ENCODE assay signal across 7 cellular contexts in genomic region chr5:81750308-81751008, GRCh38. TPM values are rescaled to one million over a fixed set of nuclear protein-coding genes. Genes with fewer than 3 reads are reported as not detected.
DNase-seq lines count a peak whose midpoint lies in the region; ATAC-seq and TF ChIP-seq lines count a peak whose summit lies in the region.

No MANE protein-coding gene starts in this region.

- ATAC-seq in GM18868 (IDR thresholded peaks at IDR 0.05; ENCODE audit: unreplicated experiment) (peak; percentile 8), HG03064 (IDR thresholded peaks at IDR 0.05; ENCODE audit: low read depth, unreplicated experiment) (peak; percentile 20), HG03175 (IDR thresholded peaks at IDR 0.05; ENCODE audit: unreplicated experiment) (no peak)

- peaks cover 25% of the 10 kb centered on the region for H3K4me1 Mint-ChIP-seq in activated CD4-positive, alpha-beta memory T cell treated with anti-CD3 and anti-CD28 coated beads for 36 hours (ENCODE audit: low read depth)
- H3K4me1 Mint-ChIP-seq in neural progenitor cell = peaks cover 58% of the 10 kb centered on the region

- peaks cover 41% of the 10 kb centered on the region for H4K20me1 ChIP-seq in neural progenitor cell (ENCODE audit: low read depth)

- DNase-seq in activated CD4-positive, alpha-beta memory T cell treated with anti-CD3 and anti-CD28 coated beads for 36 hours = no peak
- DNase-seq in erythroblast (lab: John Stamatoyannopoulos, UW) (peak; percentile 60 to 79), neural progenitor cell (ENCODE audit: low spot score) (peak; percentile 56), DMS153 (lab: John Stamatoyannopoulos, UW) (no peak)

- POLR2A ChIA-PET in activated CD4-positive, alpha-beta memory T cell treated with anti-CD3 and anti-CD28 coated beads for 36 hours (lab: Charles Lee) = interaction anchor here (0.9 to 4.2 kb wide), 10 partner anchors 11 to 527 kb away, joined by 3 to 62 read pairs (median 4); partner anchors contain the start of genes ATG10 and RPS23

- H3K27me3 ChIP-seq in neural progenitor cell = no peaks in the 10 kb centered on the region

- peaks cover 52% of the 10 kb centered on the region for H3K79me2 ChIP-seq in neural progenitor cell (ENCODE audit: low read depth)

- no peak overlapping the region for H2AFZ ChIP-seq in neural progenitor cell (replicated peaks)

- H3K27ac ChIP-seq in neural progenitor cell = no peak overlapping the region

- H3K9me3 Mint-ChIP-seq in activated CD4-positive, alpha-beta memory T cell treated with anti-CD3 and anti-CD28 coated beads for 36 hours = no peaks in the 10 kb centered on the region
- no peaks in the 10 kb centered on the region for H3K9me3 Mint-ChIP-seq in neural progenitor cell

- H3K4me1 ChIP-seq in neural progenitor cell = peaks cover 76% of the 10 kb centered on the region

- CTCF ChIA-PET in activated CD4-positive, alpha-beta memory T cell treated with anti-CD3 and anti-CD28 coated beads for 36 hours (lab: Charles Lee) = interaction anchor here (1.0 to 2.8 kb wide), 7 partner anchors 28 to 476 kb away, joined by 3 to 22 read pairs (median 5); no protein-coding TSS in a partner anchor

- peak overlapping the region; percentile 84 for H3K4me2 ChIP-seq in neural progenitor cell

- peaks cover 30% of the 10 kb centered on the region for H3F3A ChIP-seq in neural progenitor cell (ENCODE audit: low read depth)

- peak overlapping the region; percentile 74 for H3K27ac Mint-ChIP-seq in activated CD4-positive, alpha-beta memory T cell treated with anti-CD3 and anti-CD28 coated beads for 36 hours
- H3K27ac Mint-ChIP-seq in neural progenitor cell = peak overlapping the region; percentile 48

- H3K36me3 Mint-ChIP-seq in activated CD4-positive, alpha-beta memory T cell treated with anti-CD3 and anti-CD28 coated beads for 36 hours = peaks cover 3% of the 10 kb centered on the region
- H3K36me3 Mint-ChIP-seq in neural progenitor cell = no peaks in the 10 kb centered on the region

- peak overlapping the region; percentile 94 for H3K4me3 ChIP-seq in neural progenitor cell

- peak overlapping the region; percentile 83 for H3K4me3 Mint-ChIP-seq in activated CD4-positive, alpha-beta memory T cell treated with anti-CD3 and anti-CD28 coated beads for 36 hours
- peak overlapping the region; percentile 90 for H3K4me3 Mint-ChIP-seq in neural progenitor cell

- TF ChIP-seq POLR2A in erythroblast (IDR thresholded peaks at IDR 0.05; ENCODE audit: low read length) = no peak

- H3K27me3 Mint-ChIP-seq in activated CD4-positive, alpha-beta memory T cell treated with anti-CD3 and anti-CD28 coated beads for 36 hours = no peaks in the 10 kb centered on the region
- H3K27me3 Mint-ChIP-seq in neural progenitor cell (ENCODE audit: insufficient read depth, low read depth) = no peaks in the 10 kb centered on the region

- peak overlapping the region; percentile 50 for H3K9ac ChIP-seq in neural progenitor cell

- intact Hi-C loops in activated CD4-positive, alpha-beta memory T cell treated with anti-CD3 and anti-CD28 coated beads for 36 hours (cut with micrococcal nuclease) = loop anchor here (1.0 to 5.0 kb wide), 6 partner anchors 29 to 607 kb away; partner anchors contain the start of gene ZCCHC9

- no peaks in the 10 kb centered on the region for H3K9me3 ChIP-seq in neural progenitor cell (ENCODE audit: low read depth)

- no peak for TF ChIP-seq CTCF in neural progenitor cell (IDR thresholded peaks at IDR 0.05)

- no peaks in the 10 kb centered on the region for H3K36me3 ChIP-seq in neural progenitor cell

RNA-seq across cellular contexts. Expression of gene SSBP2, which starts 0.4 kb away (rescaled TPM):
- total RNA-seq in activated CD4-positive, alpha-beta memory T cell treated with anti-CD3 and anti-CD28 coated beads for 36 hours = 10 to 100 TPM; 13.0 to 14.2 TPM
- 156 and 175 TPM in 2 replicates for total RNA-seq in neural progenitor cell (ENCODE audit: low replicate concordance)

Comparison
In these comparisons a context has a peak if more than half of its experiments do, and no peak if none do; other contexts are left out.
1. DNase-seq: peak in erythroblast (2 of 2) and neural progenitor cell (single experiment); none in activated CD4-positive, alpha-beta memory T cell treated with anti-CD3 and anti-CD28 coated beads for 36 hours (single experiment) and DMS153 (single experiment).
2. RNA of gene SSBP2, which starts 0.4 kb away (total RNA-seq): 156 to 175 TPM in neural progenitor cell; 13.0 to 14.2 TPM in activated CD4-positive, alpha-beta memory T cell treated with anti-CD3 and anti-CD28 coated beads for 36 hours; every median in the first group is over 10 times any median in the second.